8 cellular contexts compared by ENCODE assay signal in genomic region chr4:52051213-52051614, GRCh38. TPM values are rescaled to one million over a fixed set of nuclear protein-coding genes. Genes with fewer than 3 reads are reported as not detected.
DNase-seq lines count a peak whose midpoint lies in the region; ATAC-seq and TF ChIP-seq lines count a peak whose summit lies in the region.

SPATA18 (plus strand) TSS chr4:52051304; CDS start chr4:52051705, 401 bp downstream.

- in situ Hi-C loops in ACHN (cut with HindIII; ENCODE audit: low pct_ligation_motif_present, low pct_unique_long_range_greater_than_20kb, low sequenced_read_pairs): no loop called here

- TF ChIP-seq CTCF in ascending aorta (IDR thresholded peaks at IDR 0.05): no peak

- H3K36me3 ChIP-seq in ascending aorta: no peaks in the 10 kb centered on the region

- H3K9me3 ChIP-seq in ascending aorta: no peaks in the 10 kb centered on the region

- intact Hi-C loops in ascending aorta (cut with DNase I): loop anchor here (1.0 to 10.0 kb wide), 3 partner anchors 13 to 664 kb away; partner anchors contain the start of genes DCUN1D4 and SGCB

- DNase-seq in ACHN (peak; percentile 43), ascending aorta (ENCODE audit: low spot score in 2 of 2) (peak in 1 of 2 donors; percentile 70), cerebellum (ENCODE audit: low spot score) (no peak), SW480 (ENCODE audit: low spot score) (no peak)

- peak within 1 kb of the TSS; percentile 73 to 77 for H3K27ac ChIP-seq in ascending aorta
- H3K27ac ChIP-seq in skin epidermis: peak within 1 kb of the TSS; percentile 16 to 89 (median 79)

- H3K4me1 ChIP-seq in ascending aorta: no peaks in the 10 kb centered on the region

- H3K4me3 ChIP-seq in ascending aorta (peak within 1 kb of the TSS; percentile 65 to 82), iPS-11a (ENCODE audit: low read depth, low read length) (peak within 1 kb of the TSS; percentile 57), skin epidermis (peak within 1 kb of the TSS; percentile 43 to 73 (median 49))

- H3K27me3 ChIP-seq in ascending aorta: no peaks in the 10 kb centered on the region

- ATAC-seq in GM18517 (IDR thresholded peaks at IDR 0.05; ENCODE audit: unreplicated experiment) (peak; percentile 41), HG03066 (IDR thresholded peaks at IDR 0.05; ENCODE audit: low read depth, unreplicated experiment) (peak; percentile 37)

RNA-seq across cellular contexts. Expression of gene SPATA18, which starts in this region (rescaled TPM):
- 0.32 TPM for total RNA-seq in ascending aorta
- total RNA-seq in cerebellum: 2.1 TPM
